In the genomic region with DNA sequence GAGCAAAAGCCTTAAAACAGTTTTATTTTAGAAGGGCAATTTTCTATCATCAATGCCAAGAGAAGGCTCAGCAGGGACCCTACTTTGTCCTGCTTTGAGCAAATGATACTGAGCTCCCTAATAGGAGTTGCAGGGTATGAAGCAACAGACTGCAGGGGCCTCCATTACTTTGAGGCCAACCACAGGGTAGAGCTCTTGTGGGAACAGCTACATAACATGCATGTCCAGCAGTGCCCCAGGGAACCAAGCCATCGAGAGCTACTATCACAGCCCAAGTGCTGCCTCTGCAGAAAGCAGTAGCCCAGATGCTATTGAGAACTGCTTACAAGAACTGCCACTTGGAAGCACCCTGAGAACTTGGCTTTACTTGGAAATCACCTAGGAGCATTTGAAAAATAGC, we compare ENCODE assay signal across 12 cellular contexts.
DNase-seq lines count a peak whose midpoint lies in the region; ATAC-seq and TF ChIP-seq lines count a peak whose summit lies in the region.
"Had no signal": no experiment of that assay in that cellular context is flagged by ENCODE, and none has a peak within 500 bp of the region (broad histone marks: within the 10 kb centered on the region; RNA-seq: fewer than 3 reads in every experiment).

No MANE protein-coding gene starts in this region.

- TF ChIP-seq CTCF in brain (conservative IDR thresholded peaks at IDR 0.05) (no peak), left ventricle myocardium inferior (IDR thresholded peaks at IDR 0.05; ENCODE audit: borderline replicate concordance) (no peak), omental fat pad (IDR thresholded peaks at IDR 0.05) (no peak)

- no peak overlapping the region for H3K4me2 ChIP-seq in skeletal muscle satellite cell (ENCODE audit: low read length)
- no peak overlapping the region for H3K4me2 ChIP-seq in Karpas-422 (ENCODE audit: low read depth, low read length, poor library complexity, severe bottlenecking)

- intact Hi-C loops in left ventricle myocardium inferior (cut with micrococcal nuclease): no loop called here

- no peak overlapping the region for H2AFZ ChIP-seq in Karpas-422 (ENCODE audit: low read length)

- no peak overlapping the region for H3K4me3 Mint-ChIP-seq in brain
- H3K4me3 Mint-ChIP-seq: natural killer cell had no signal

- H3K4me3 ChIP-seq in left ventricle myocardium inferior (no peak overlapping the region), skeletal muscle satellite cell (ENCODE audit: low read length) (no peak overlapping the region), Karpas-422 (ENCODE audit: low read length) (no peak overlapping the region)
- H3K4me3 ChIP-seq: skin epidermis, testis had no signal

- no peaks in the 10 kb centered on the region for H3K9me2 ChIP-seq in Karpas-422 (replicated peaks; ENCODE audit: insufficient read depth, low read length)

- peak; percentile 7 for DNase-seq in NAMALWA (ENCODE audit: low spot score)
- DNase-seq in left ventricle myocardium inferior: peak; percentile 37
- no peak for DNase-seq in omental fat pad (ENCODE audit: low spot score)
- DNase-seq in Karpas-422: no peak
- DNase-seq: natural killer cell, NCI-H1436 treated with DMSO at 0.1 percent for 48 hours, testis had no signal

- H3K36me3 ChIP-seq in left ventricle myocardium inferior (no peaks in the 10 kb centered on the region), skeletal muscle satellite cell (ENCODE audit: insufficient read depth, low read length) (no peaks in the 10 kb centered on the region), Karpas-422 (ENCODE audit: insufficient read depth, low read length) (no peaks in the 10 kb centered on the region)

- H4K20me1 ChIP-seq in Karpas-422 (ENCODE audit: insufficient read depth, low read depth, low read length): no peaks in the 10 kb centered on the region

- H3K27ac ChIP-seq in left ventricle myocardium inferior (replicated peaks): peak overlapping the region; percentile 85
- no peak overlapping the region for H3K27ac ChIP-seq in Karpas-422 (ENCODE audit: low read length)

- no peaks in the 10 kb centered on the region for H3K36me3 Mint-ChIP-seq in brain
- H3K36me3 Mint-ChIP-seq: natural killer cell had no signal

- ATAC-seq in omental fat pad (ENCODE audit: low FRiP score) (no peak), GM19452 (IDR thresholded peaks at IDR 0.05; ENCODE audit: unreplicated experiment) (no peak)
- ATAC-seq: natural killer cell had no signal

- H3K4me1 Mint-ChIP-seq in brain: peaks cover 55% of the 10 kb centered on the region
- H3K4me1 Mint-ChIP-seq: natural killer cell had no signal

- H3K9ac ChIP-seq in skeletal muscle satellite cell (ENCODE audit: low read depth, low read length): peak overlapping the region; percentile 43
- no peak overlapping the region for H3K9ac ChIP-seq in Karpas-422 (ENCODE audit: low read length)

- peak overlapping the region in 3 of 5 experiments; percentile 4 to 91 (median 86) for H3K27ac Mint-ChIP-seq in brain
- H3K27ac Mint-ChIP-seq: activated T-helper 2 cell treated with anti-CD3 and anti-CD28 coated beads, Interferon-gamma antibody, Interleukin-2, Interleukin-4, amounts not matched to agents 10 μg/mL and 5 μg/mL and 100 μg/mL, durations not matched to agents 14 hours and 24 hours and 36 hours; natural killer cell had no signal

- H3K79me2 ChIP-seq in Karpas-422 (ENCODE audit: low read length): no peaks in the 10 kb centered on the region

- no peaks in the 10 kb centered on the region for H3K27me3 Mint-ChIP-seq in brain

- H3K27me3 ChIP-seq in left ventricle myocardium inferior (ENCODE audit: low read depth): no peaks in the 10 kb centered on the region
- no peaks in the 10 kb centered on the region for H3K27me3 ChIP-seq in skeletal muscle satellite cell (ENCODE audit: control insufficient read depth, insufficient read depth, low read length)
- H3K27me3 ChIP-seq in Karpas-422 (ENCODE audit: low read length): no peaks in the 10 kb centered on the region
- H3K27me3 ChIP-seq: testis had no signal

- no peaks in the 10 kb centered on the region for H3K9me3 ChIP-seq in left ventricle myocardium inferior (replicated peaks)
- no peaks in the 10 kb centered on the region for H3K9me3 ChIP-seq in skeletal muscle satellite cell (replicated peaks; ENCODE audit: low read length)
- H3K9me3 ChIP-seq in Karpas-422 (ENCODE audit: low read length): peaks cover 27% of the 10 kb centered on the region
- H3K9me3 ChIP-seq: testis had no signal

- peaks cover 0 to 3% (median 0%) of the 10 kb centered on the region in 5 experiments for H3K9me3 Mint-ChIP-seq in brain
- H3K9me3 Mint-ChIP-seq: activated T-helper 2 cell treated with anti-CD3 and anti-CD28 coated beads, Interferon-gamma antibody, Interleukin-2, Interleukin-4, amounts not matched to agents 10 μg/mL and 5 μg/mL and 100 μg/mL, durations not matched to agents 14 hours and 24 hours and 36 hours; natural killer cell had no signal

- H3K4me1 ChIP-seq in left ventricle myocardium inferior: peaks cover 84% of the 10 kb centered on the region
- H3K4me1 ChIP-seq in skeletal muscle satellite cell (ENCODE audit: control insufficient read depth, insufficient read depth, low read length): peaks cover 42% of the 10 kb centered on the region
- no peaks in the 10 kb centered on the region for H3K4me1 ChIP-seq in Karpas-422 (ENCODE audit: low read length)

Comparison
In these comparisons a context has a peak if more than half of its experiments do, and no peak if none do; other contexts are left out.
1. DNase-seq: peak in NAMALWA (single experiment) and left ventricle myocardium inferior (single experiment); none in omental fat pad (single experiment) and Karpas-422 (single experiment).